Comparison of ENCODE assay signal across 25 cellular contexts in the genomic region with DNA sequence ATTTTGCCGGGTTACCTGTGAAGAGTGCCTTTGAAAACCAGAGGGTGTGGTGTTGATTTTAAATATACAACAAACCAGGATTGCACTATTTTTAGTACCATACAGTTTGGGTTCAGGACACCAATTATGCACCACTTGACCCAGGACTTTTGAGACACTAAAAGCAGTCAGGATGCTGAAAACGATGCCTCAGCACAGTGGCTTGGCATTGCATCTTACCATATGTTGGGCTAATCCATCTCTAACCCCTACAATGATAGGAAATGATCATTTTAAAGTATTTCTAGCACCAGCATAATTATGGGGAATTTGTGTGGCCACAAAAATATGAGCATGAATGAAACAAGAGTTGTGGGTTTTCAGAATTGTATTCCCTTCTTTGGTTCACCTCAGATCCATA. TPM values are rescaled to one million over a fixed set of nuclear protein-coding genes. Genes with fewer than 3 reads are reported as not detected.
"Had no signal": no experiment of that assay in that cellular context is flagged by ENCODE, and none has a peak within 500 bp of the region (broad histone marks: within the 10 kb centered on the region; RNA-seq: fewer than 3 reads in every experiment).

No MANE protein-coding gene starts in this region.

- DNase-seq: KBM-7; NCI-H1092 treated with DMSO at 0.1 percent for 48 hours; NCI-H1436; NCI-H187; NCI-H2029; NCI-H2081 treated with DMSO at 0.1 percent for 48 hours; NCI-H2171; NCI-H226; NCI-H446; NCI-H510A; NCI-H524 treated with DMSO at 0.1 percent for 48 hours; NCI-H69; NCI-H774; NK-92 treated with Interleukin-12 subunit alpha and Interleukin-12 subunit beta, amount 100 ng/mL, for 24 hours; PC-3; SHP77; SK-N-SH; SW 1271; T-cell had no signal

- ATAC-seq: Panc1, PC-3, T-cell had no signal

RNA-seq across cellular contexts. Expression of gene IBSP, which starts 4.1 kb away (rescaled TPM):
- total RNA-seq: HT-29, LHCN-M2, MCF 10A, PC-3, SK-MEL-5, T-cell had no signal

RNA-seq across cellular contexts. Expression of gene MEPE, which starts 29.3 kb away (rescaled TPM):
- total RNA-seq: HT-29, LHCN-M2, MCF 10A, OCI-LY7, PC-3, SK-MEL-5, T-cell had no signal
